13 cellular contexts compared by ENCODE assay signal in the genomic region with DNA sequence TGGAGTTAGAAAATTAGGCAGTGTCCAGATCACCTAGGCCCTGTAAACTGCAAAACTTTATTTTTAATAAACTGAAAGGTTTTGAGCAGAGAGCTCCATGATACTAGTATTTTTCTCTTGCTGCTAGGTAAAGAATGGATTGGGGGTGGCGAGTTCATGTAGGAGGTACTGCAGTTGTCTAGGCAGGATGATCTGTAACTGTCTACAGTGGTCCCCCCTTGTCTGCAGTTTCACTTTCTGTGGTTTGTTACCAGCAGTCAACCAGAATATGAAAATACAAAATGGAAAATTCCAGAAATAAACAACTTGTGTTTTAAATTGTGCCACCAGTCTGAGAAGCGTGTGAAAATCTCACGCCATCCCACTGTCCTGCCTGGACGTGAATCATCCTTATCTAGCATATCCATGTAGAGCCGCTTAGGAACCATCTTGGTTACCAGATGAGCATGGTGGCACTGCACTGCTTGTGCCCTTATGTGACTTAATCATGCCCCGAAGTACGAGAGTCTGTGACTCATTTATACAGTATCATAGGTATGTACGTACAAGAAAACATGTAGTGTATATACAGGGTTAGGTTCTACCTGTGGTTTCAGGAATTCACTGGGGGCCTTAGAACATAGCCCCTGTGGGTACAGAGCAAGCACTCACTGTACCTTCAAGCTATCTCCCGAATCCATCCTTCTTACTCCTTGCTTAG.
DNase-seq lines count a peak whose midpoint lies in the region; ATAC-seq and TF ChIP-seq lines count a peak whose summit lies in the region.
"Had no signal": no experiment of that assay in that cellular context is flagged by ENCODE, and none has a peak within 500 bp of the region (broad histone marks: within the 10 kb centered on the region; RNA-seq: fewer than 3 reads in every experiment).

No MANE protein-coding gene starts in this region.

- H3K4me3 Mint-ChIP-seq in activated CD4-positive, alpha-beta T cell treated with anti-CD3 and anti-CD28 coated beads for 36 hours: no peak overlapping the region

- CTCF ChIA-PET in activated CD4-positive, alpha-beta T cell treated with anti-CD3 and anti-CD28 coated beads for 36 hours (lab: Charles Lee): interaction anchor here (0.6 kb wide), 1 partner anchor 23 kb away, joined by 3 read pairs; no protein-coding TSS in a partner anchor
- CTCF ChIA-PET in RWPE1 (lab: Yijun Ruan, JAX): interaction anchor here (0.6 kb wide), 1 partner anchor 544 kb away, joined by 3 read pairs; no protein-coding TSS in a partner anchor

- TF ChIP-seq CTCF in RWPE1 (conservative IDR thresholded peaks at IDR 0.05; ENCODE audit: low read depth): no peak

- ATAC-seq in activated CD4-positive, alpha-beta T cell treated with anti-CD3 and anti-CD28 coated beads for 36 hours: peak; percentile 55
- ATAC-seq in HG02678 (IDR thresholded peaks at IDR 0.05; ENCODE audit: unreplicated experiment) (peak; percentile 61), GM18517 (IDR thresholded peaks at IDR 0.05; ENCODE audit: unreplicated experiment) (no peak)
- ATAC-seq: Right ventricle myocardium inferior had no signal

- peaks cover 9% of the 10 kb centered on the region for H3K36me3 Mint-ChIP-seq in activated CD4-positive, alpha-beta T cell treated with anti-CD3 and anti-CD28 coated beads for 36 hours (ENCODE audit: low read depth)

- H3K27me3 Mint-ChIP-seq in activated CD4-positive, alpha-beta T cell treated with anti-CD3 and anti-CD28 coated beads for 36 hours: peaks cover 3% of the 10 kb centered on the region

- H3K27ac Mint-ChIP-seq in activated CD4-positive, alpha-beta T cell treated with anti-CD3 and anti-CD28 coated beads for 36 hours: no peak overlapping the region

- no peak overlapping the region for H3K27ac ChIP-seq in RWPE1
- H3K27ac ChIP-seq: WERI-Rb-1 had no signal

- DNase-seq in activated CD4-positive, alpha-beta T cell treated with anti-CD3 and anti-CD28 coated beads for 36 hours: peak; percentile 6
- no peak for DNase-seq in activated CD4-positive, alpha-beta T cell treated with anti-CD3 and anti-CD28 coated beads, Interleukin-2, amount 50 U/mL, for 48 hours
- DNase-seq in RWPE1 (ENCODE audit: low spot score) (peak; percentile 20), kidney tubule cell (ENCODE audit: low spot score) (peak; percentile 4), NCI-H2107 (lab: John Stamatoyannopoulos, UW) (no peak)
- DNase-seq in activated CD8-positive, alpha-beta memory T cell treated with anti-CD3 and anti-CD28 coated beads for 24 hours: no peak
- DNase-seq: activated naive CD4-positive, alpha-beta T cell; midbrain; retina; WERI-Rb-1 had no signal

- H3K9me3 Mint-ChIP-seq in activated CD4-positive, alpha-beta T cell treated with anti-CD3 and anti-CD28 coated beads for 36 hours (ENCODE audit: low read depth): no peaks in the 10 kb centered on the region

- H3K4me1 Mint-ChIP-seq in activated CD4-positive, alpha-beta T cell treated with anti-CD3 and anti-CD28 coated beads for 36 hours: peaks cover 6% of the 10 kb centered on the region

- POLR2A ChIA-PET in activated CD4-positive, alpha-beta T cell treated with anti-CD3 and anti-CD28 coated beads for 36 hours (lab: Charles Lee): no interaction called here
- POLR2A ChIA-PET in RWPE1 (lab: Yijun Ruan, JAX; ENCODE audit: low non-redundant PET): no interaction called here

- intact Hi-C loops in activated CD4-positive, alpha-beta T cell treated with anti-CD3 and anti-CD28 coated beads for 36 hours (cut with DNase I, micrococcal nuclease): no loop called here

Comparison
In these comparisons a context has a peak if more than half of its experiments do, and no peak if none do; other contexts are left out.
1. DNase-seq: peak in activated CD4-positive, alpha-beta T cell treated with anti-CD3 and anti-CD28 coated beads for 36 hours (single experiment), RWPE1 (single experiment) and kidney tubule cell (single experiment); none in activated CD4-positive, alpha-beta T cell treated with anti-CD3 and anti-CD28 coated beads, Interleukin-2, amount 50 U/mL, for 48 hours (0 of 2), activated CD8-positive, alpha-beta memory T cell treated with anti-CD3 and anti-CD28 coated beads for 24 hours (single experiment) and NCI-H2107 (single experiment).